Comparison of ENCODE assay signal across 8 cellular contexts in the genomic region with DNA sequence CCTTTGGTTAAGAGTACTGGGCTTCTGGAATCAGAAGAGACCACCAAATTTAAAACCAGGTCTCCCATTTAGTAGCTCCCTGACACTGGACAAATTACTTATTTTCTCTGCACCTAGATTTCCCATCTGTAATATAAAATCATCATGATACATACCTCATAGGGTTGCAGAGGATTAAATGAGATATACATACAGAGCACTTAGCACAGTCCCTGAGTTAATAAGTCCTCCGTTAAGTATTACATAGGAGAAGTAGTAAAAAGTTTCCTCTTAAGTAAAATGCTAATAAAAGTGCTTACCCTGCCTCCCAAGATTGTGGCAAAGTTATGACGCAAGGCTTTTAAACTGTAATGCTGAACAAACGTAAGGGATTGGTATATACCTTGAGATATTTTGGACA. TPM values are rescaled to one million over a fixed set of nuclear protein-coding genes. Genes with fewer than 3 reads are reported as not detected.
DNase-seq lines count a peak whose midpoint lies in the region; ATAC-seq and TF ChIP-seq lines count a peak whose summit lies in the region.

No MANE protein-coding gene starts in this region.

- no peaks in the 10 kb centered on the region for H3K36me3 Mint-ChIP-seq in mesothelial cell of epicardium

- H3K27ac ChIP-seq in body of pancreas: peak overlapping the region; percentile 50 to 73 (median 66)

- H3K4me3 Mint-ChIP-seq in mesothelial cell of epicardium: peak overlapping the region; percentile 96

- ATAC-seq in GM18502 (IDR thresholded peaks at IDR 0.05; ENCODE audit: poor library complexity, unreplicated experiment): peak; percentile 19
- ATAC-seq in HG03378 (IDR thresholded peaks at IDR 0.05; ENCODE audit: unreplicated experiment): peak; percentile 15
- ATAC-seq in body of pancreas: no peak

- DNase-seq in body of pancreas: no peak
- no peak for DNase-seq in mesothelial cell of epicardium (ENCODE audit: low spot score in 2 of 2, unreplicated experiment in 2 of 2)
- no peak for DNase-seq in NCI-H1436 treated with DMSO at 0.1 percent for 48 hours (lab: John Stamatoyannopoulos, UW)
- DNase-seq in activated CD4-positive, CD25-positive, alpha-beta regulatory T cell (lab: John Stamatoyannopoulos, UW): no peak
- no peak for DNase-seq in NCI-H2029 (lab: John Stamatoyannopoulos, UW)
- no peak for DNase-seq in activated CD4-positive, alpha-beta T cell treated with anti-CD3 and anti-CD28 coated beads for 4 hours

- H3K27me3 Mint-ChIP-seq in mesothelial cell of epicardium (ENCODE audit: low read depth): no peaks in the 10 kb centered on the region

- WGBS in body of pancreas, 2 donors: 0% methylated on average over 3 of the region's 3 CpGs

- H3K9me3 ChIP-seq in body of pancreas: no peaks in the 10 kb centered on the region

- no peaks in the 10 kb centered on the region for H3K27me3 ChIP-seq in body of pancreas

- H3K4me3 ChIP-seq in body of pancreas: peak overlapping the region; percentile 19 to 62

- peaks cover 10% of the 10 kb centered on the region for H3K4me1 ChIP-seq in body of pancreas

- peak overlapping the region; percentile 92 for H3K27ac Mint-ChIP-seq in mesothelial cell of epicardium

- H3K36me3 ChIP-seq in body of pancreas (replicated peaks in 1 of 2; ENCODE audit: insufficient read depth in 1 of 2, low read depth in 2 of 2): no peaks in the 10 kb centered on the region

- peaks cover 9% of the 10 kb centered on the region for H3K4me1 Mint-ChIP-seq in mesothelial cell of epicardium

- TF ChIP-seq CTCF in body of pancreas (IDR thresholded peaks at IDR 0.05) (no peak), mesothelial cell of epicardium (IDR thresholded peaks at IDR 0.05; ENCODE audit: unreplicated experiment) (no peak)

- intact Hi-C loops in body of pancreas (cut with DNase I): no loop called here

- TF ChIP-seq POLR2A in body of pancreas (IDR thresholded peaks at IDR 0.05): no peak

- peaks cover 6% of the 10 kb centered on the region for H3K9me3 Mint-ChIP-seq in mesothelial cell of epicardium

RNA-seq across cellular contexts. Expression of gene CHIC1, which starts 0.5 kb away (rescaled TPM):
- total RNA-seq in body of pancreas (1 to 10 TPM; 3.0 to 8.3 TPM), mesothelial cell of epicardium (10.8 to 11.8 TPM (median 11.0 TPM) in 3 replicates)
